Comparison of ENCODE assay signal across 8 cellular contexts in genomic region chr14:39169541-39169900, GRCh38. TPM values are rescaled to one million over a fixed set of nuclear protein-coding genes. Genes with fewer than 3 reads are reported as not detected.
A peak's percentile ranks its signal among the peaks of the same experiment; 100 is the strongest.
DNase-seq lines count a peak whose midpoint lies in the region; ATAC-seq, FAIRE-seq and TF ChIP-seq lines count a peak whose summit lies in the region.

No MANE protein-coding gene starts in this region.

- H3K27ac Mint-ChIP-seq in T-helper 17 cell, result peak overlapping the region; percentile 100

- TF ChIP-seq CTCF in fibroblast of pulmonary artery (IDR thresholded peaks at IDR 0.05; ENCODE audit: low read length, missing control alignments), result no peak
- TF ChIP-seq CTCF in pancreas (IDR thresholded peaks at IDR 0.05), result no peak

- ATAC-seq in GM21447 (IDR thresholded peaks at IDR 0.05; ENCODE audit: unreplicated experiment) (peak; percentile 6), T-helper 17 cell (no peak), pancreas (peak; percentile 52 to 72 (median 65))

- no peak for FAIRE-seq in pancreas (lab: Jason Lieb, UNC)

- H3K9me3 ChIP-seq in T-helper 17 cell (ENCODE audit: control insufficient read depth, low read length, poor library complexity, severe bottlenecking) (no peaks in the 10 kb centered on the region), pancreas (no peaks in the 10 kb centered on the region)

- no peaks in the 10 kb centered on the region for H3K36me3 ChIP-seq in pancreas

- H3K4me3 ChIP-seq in fibroblast of pulmonary artery (replicated peaks; ENCODE audit: low read depth, low read length), result peak overlapping the region; percentile 97
- peak overlapping the region; percentile 53 to 94 (median 76) for H3K4me3 ChIP-seq in pancreas

- peak overlapping the region; percentile 91 to 99 (median 97) for H3K27ac ChIP-seq in pancreas

- peaks cover 10% of the 10 kb centered on the region for H3K36me3 Mint-ChIP-seq in T-helper 17 cell (ENCODE audit: low read depth)

- peak overlapping the region; percentile 98 for H3K4me3 Mint-ChIP-seq in T-helper 17 cell

- peaks cover 10 to 19% (median 16%) of the 10 kb centered on the region in 3 donors for H3K4me1 ChIP-seq in pancreas

- intact Hi-C loops in pancreas (cut with DNase I), result no loop called here

- WGBS in pancreas, 2 donors, result 0% methylated on average over 7 of the region's 7 CpGs

- no peaks in the 10 kb centered on the region for H3K27me3 Mint-ChIP-seq in T-helper 17 cell

- H3K4me1 Mint-ChIP-seq in T-helper 17 cell, result peaks cover 30% of the 10 kb centered on the region

- no peaks in the 10 kb centered on the region for H3K27me3 ChIP-seq in pancreas

- peak; percentile 24 for DNase-seq in AG20443 (ENCODE audit: low spot score)
- DNase-seq in T-helper 17 cell, result no peak
- DNase-seq in fibroblast of pulmonary artery (ENCODE audit: low read depth), result no peak
- peak in 1 of 6 donors; percentile 15 for DNase-seq in pancreas
- DNase-seq in stimulated activated CD4-positive, alpha-beta T cell treated with anti-CD3 and anti-CD28 coated beads, Interleukin-4, amount 100 ng/mL, for 1 hour, result no peak
- no peak for DNase-seq in NCI-H1105 treated with DMSO at 0.1 percent for 48 hours (lab: John Stamatoyannopoulos, UW)
- no peak for DNase-seq in SKM-1 treated with dmso at 0.1 percent for 144 hours (lab: John Stamatoyannopoulos, UW; ENCODE audit: unreplicated experiment)

RNA-seq across cellular contexts. Expression of gene TRAPPC6B, which starts 0.6 kb away (rescaled TPM):
- 10 to 100 TPM; 13.8 to 15.2 TPM for total RNA-seq in T-helper 17 cell
- total RNA-seq in pancreas, result 10 to 100 TPM in 3 of 6 donors, 1 to 10 TPM in 3; 7.2 to 13.0 (median 10.2) TPM
- 1 to 10 TPM; 5.1 to 8.2 TPM for polyA plus RNA-seq in pancreas

RNA-seq across cellular contexts. Expression of gene PNN, which starts 5.5 kb away (rescaled TPM):
- total RNA-seq in T-helper 17 cell (100 to 1,000 TPM; 110 to 119 TPM), pancreas (10 to 100 TPM; 19.0 to 31.7 (median 25.4) TPM)
- 10 to 100 TPM; 38.9 to 60.1 TPM for polyA plus RNA-seq in pancreas

RNA-seq across cellular contexts. Expression of gene GEMIN2, which starts 55.4 kb away (rescaled TPM):
- 10 to 100 TPM; 12.6 to 14.7 TPM for total RNA-seq in T-helper 17 cell
- total RNA-seq in pancreas, result 1 to 10 TPM; 3.1 to 5.6 (median 4.7) TPM
- polyA plus RNA-seq in pancreas, result 1 to 10 TPM; 4.3 to 8.8 TPM
